19 cellular contexts compared by ENCODE assay signal in the genomic region with DNA sequence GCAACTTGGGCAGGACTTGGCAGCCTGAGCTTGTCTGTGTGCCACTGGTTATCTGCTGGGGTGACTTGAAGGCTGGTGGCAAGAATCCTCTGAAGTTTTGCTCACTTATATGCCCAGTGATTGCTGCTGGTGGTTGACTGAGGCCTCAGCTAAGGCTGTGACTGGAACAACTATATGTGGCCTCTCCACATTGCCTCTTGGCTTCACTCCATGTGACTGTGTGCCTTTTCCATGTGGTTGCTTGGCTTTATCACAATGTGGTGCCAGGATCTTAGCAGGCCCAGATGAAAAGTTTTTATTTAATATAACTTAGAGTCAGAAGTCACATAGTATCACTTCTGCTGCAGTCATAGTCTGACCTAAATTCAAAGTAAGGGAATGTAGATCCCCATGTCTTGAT.
"Had no signal": no experiment of that assay in that cellular context is flagged by ENCODE, and none has a peak within 500 bp of the region (broad histone marks: within the 10 kb centered on the region; RNA-seq: fewer than 3 reads in every experiment).

No MANE protein-coding gene starts in this region.

- H2AFZ ChIP-seq: neural progenitor cell had no signal

- ATAC-seq: activated CD4-positive, alpha-beta T cell treated with anti-CD3 and anti-CD28 coated beads for 36 hours; activated T-helper 17 cell treated with anti-CD3 and anti-CD28 coated beads, Interleukin-2, amount 50 U/mL, for 72 hours; left lung; naive thymus-derived CD8-positive, alpha-beta T cell; stimulated activated naive CD8-positive, alpha-beta T cell treated with anti-CD3 and anti-CD28 coated beads, Interleukin-15, Interleukin-2, amounts not matched to agents 100 U/mL and 50 U/mL, for 24 hours had no signal

- H3K4me3 ChIP-seq: coronary artery, left lung, neural progenitor cell, spleen, thyroid gland had no signal

- H3K4me2 ChIP-seq: neural progenitor cell had no signal

- DNase-seq: activated B cell treated with CpG ODN at 0.5 μM for 24 hours; activated CD4-positive, alpha-beta T cell treated with anti-CD3 and anti-CD28 coated beads for 36 hours; activated CD4-positive, alpha-beta T cell treated with anti-CD3 and anti-CD28 coated beads, Interleukin-2, amount 50 U/mL, for 4 hours; activated CD8-positive, alpha-beta memory T cell treated with anti-CD3 and anti-CD28 coated beads for 24 hours; activated CD8-positive, alpha-beta memory T cell treated with anti-CD3 and anti-CD28 coated beads, Interleukin-2, amount 50 U/mL, for 4 hours; activated T-cell treated with anti-CD3 and anti-CD28 coated beads, Interleukin-2, amount 50 U/mL, for 24 hours; cerebellar nuclear complex; left lung; naive thymus-derived CD8-positive, alpha-beta T cell; retina; spleen; stimulated activated CD4-positive, alpha-beta T cell treated with anti-CD3 and anti-CD28 coated beads, Interleukin-4, amount 100 ng/mL, for 1 hour; stimulated activated naive CD8-positive, alpha-beta T cell treated with anti-CD3 and anti-CD28 coated beads, Interleukin-15, Interleukin-2, amounts not matched to agents 100 U/mL and 50 U/mL, for 24 hours; T-helper 9 cell; thyroid gland had no signal

- H3K36me3 ChIP-seq: left lung, neural progenitor cell, spleen, thyroid gland had no signal

- H3K27ac ChIP-seq: coronary artery, epithelial cell of prostate, left lung, neural progenitor cell, spleen, thyroid gland had no signal

- H3K4me1 ChIP-seq: left lung, neural progenitor cell, spleen, thyroid gland had no signal

- H3K27me3 ChIP-seq: left lung, neural progenitor cell, spleen, thyroid gland had no signal

- H3K9ac ChIP-seq: neural progenitor cell had no signal

- H3K9me3 ChIP-seq: left lung, thyroid gland had no signal
